1 cellular context compared by ENCODE assay signal in genomic region chr19:55641376-55642152, GRCh38.
TF ChIP-seq lines count a peak whose summit lies in the region.

No MANE protein-coding gene starts in this region.

TF ChIP-seq in HEK293, 187 proteins besides CTCF, POLR2A, EP300 and RAD21 (continued from another document):
- TF ChIP-seq ZNF488 (tag by site-specific recombination; IDR thresholded peaks at IDR 0.05) (no peak), ZNF645 (tag by site-specific recombination; IDR thresholded peaks at IDR 0.05) (no peak), ZNF629 (tag by site-specific recombination; IDR thresholded peaks at IDR 0.05) (no peak), ZNF16 (tag by site-specific recombination; IDR thresholded peaks at IDR 0.05; ENCODE audit: low read depth) (no peak), ZBTB10 (tag by site-specific recombination; IDR thresholded peaks at IDR 0.05) (peak; percentile 98)
TF ChIP-seq in HEK293: peak in this region for 22.
